In genomic region chr15:42036991-42037390, GRCh38 we compare ENCODE assay signal across 27 cellular contexts. TPM values are rescaled to one million over a fixed set of nuclear protein-coding genes. Genes with fewer than 3 reads are reported as not detected.
"Had no signal": no experiment of that assay in that cellular context is flagged by ENCODE, and none has a peak within 500 bp of the region (broad histone marks: within the 10 kb centered on the region; RNA-seq: fewer than 3 reads in every experiment).

No MANE protein-coding gene starts in this region.

- H3K9me3 ChIP-seq: Peyer's patch had no signal

- H3K36me3 ChIP-seq: cardiac muscle cell, Peyer's patch had no signal

- H3K4me3 ChIP-seq: cardiac muscle cell, Peyer's patch had no signal

- H3K27ac ChIP-seq: cardiac muscle cell, Peyer's patch had no signal

- FAIRE-seq: astrocyte, TTC549 had no signal

- H3K27me3 ChIP-seq: cardiac muscle cell, Peyer's patch had no signal

- DNase-seq: activated B cell treated with CpG ODN at 0.5 μM for 24 hours; activated CD4-positive, alpha-beta T cell treated with anti-CD3 and anti-CD28 coated beads for 1 hour; activated CD4-positive, alpha-beta T cell treated with anti-CD3 and anti-CD28 coated beads, Interleukin-2, amount 10 ng/mL, durations not matched to agents 24 days and 14 days; activated CD4-positive, alpha-beta T cell treated with anti-CD3 and anti-CD28 coated beads, Interleukin-2, amount 50 U/mL, for 48 hours; activated CD8-positive, alpha-beta memory T cell treated with anti-CD3 and anti-CD28 coated beads, Interleukin-2, amount 10 ng/mL, durations not matched to agents 7 days and 5 days; activated effector memory CD4-positive, alpha-beta T cell treated with Interleukin-2 at 50 U/mL for 16 hours; activated naive CD4-positive, alpha-beta T cell treated with Interleukin-2 at 50 U/mL for 16 hours; activated T-cell treated with anti-CD3 and anti-CD28 coated beads, Interleukin-2, amount 50 U/mL, for 24 hours; cerebellar nuclear complex; Kasumi-1; KBM-7; NCI-H1436 treated with DMSO at 0.1 percent for 48 hours; NCI-H187 treated with DMSO at 0.1 percent for 48 hours; NCI-H226; NCI-H526; NCI-H82; OCI-M1; T-helper 17 cell; T-helper 9 cell had no signal

- ATAC-seq: activated CD8-positive, alpha-beta memory T cell treated with anti-CD3 and anti-CD28 coated beads, Interleukin-2, amount 10 ng/mL, durations not matched to agents 7 days and 5 days; activated naive CD4-positive, alpha-beta T cell treated with anti-CD3 and anti-CD28 coated beads, Interleukin-2, amount 50 U/mL, for 72 hours; T-helper 17 cell had no signal

RNA-seq across cellular contexts. Expression of gene PLA2G4E, which starts 16.1 kb away (rescaled TPM):
- total RNA-seq: activated B cell treated with CpG ODN at 0.5 μM for 24 hours; activated CD4-positive, alpha-beta T cell treated with anti-CD3 and anti-CD28 coated beads, Interleukin-2, amount 10 ng/mL, durations not matched to agents 24 days and 14 days; activated naive CD4-positive, alpha-beta T cell treated with anti-CD3 and anti-CD28 coated beads, Interleukin-2, amount 50 U/mL, for 72 hours; activated T-helper 1 cell treated with anti-CD3 and anti-CD28 coated beads, Interleukin-12 subunit alpha, Interleukin-12 subunit beta, Interleukin-2, Interleukin-4 antibody, amounts not matched to agents 30 ng/mL and 10 ng/mL and 1 ng/mL, durations not matched to agents 14 hours and 24 hours and 36 hours; astrocyte; NCI-H460; SK-MEL-5; T-helper 17 cell had no signal
- polyA plus RNA-seq: cardiac muscle cell had no signal

RNA-seq across cellular contexts. Expression of gene PLA2G4D, which starts 57.4 kb away (rescaled TPM):
- total RNA-seq: activated B cell treated with CpG ODN at 0.5 μM for 24 hours; activated CD4-positive, alpha-beta T cell treated with anti-CD3 and anti-CD28 coated beads, Interleukin-2, amount 10 ng/mL, durations not matched to agents 24 days and 14 days; activated CD8-positive, alpha-beta memory T cell treated with anti-CD3 and anti-CD28 coated beads, Interleukin-2, amount 10 ng/mL, durations not matched to agents 7 days and 5 days; activated naive CD4-positive, alpha-beta T cell treated with anti-CD3 and anti-CD28 coated beads, Interleukin-2, amount 50 U/mL, for 72 hours; activated T-helper 1 cell treated with anti-CD3 and anti-CD28 coated beads, Interleukin-12 subunit alpha, Interleukin-12 subunit beta, Interleukin-2, Interleukin-4 antibody, amounts not matched to agents 30 ng/mL and 10 ng/mL and 1 ng/mL, durations not matched to agents 14 hours and 24 hours and 36 hours; astrocyte; NCI-H460; Peyer's patch; SK-MEL-5; T-helper 17 cell had no signal
